31 cellular contexts compared by ENCODE assay signal in the genomic region with DNA sequence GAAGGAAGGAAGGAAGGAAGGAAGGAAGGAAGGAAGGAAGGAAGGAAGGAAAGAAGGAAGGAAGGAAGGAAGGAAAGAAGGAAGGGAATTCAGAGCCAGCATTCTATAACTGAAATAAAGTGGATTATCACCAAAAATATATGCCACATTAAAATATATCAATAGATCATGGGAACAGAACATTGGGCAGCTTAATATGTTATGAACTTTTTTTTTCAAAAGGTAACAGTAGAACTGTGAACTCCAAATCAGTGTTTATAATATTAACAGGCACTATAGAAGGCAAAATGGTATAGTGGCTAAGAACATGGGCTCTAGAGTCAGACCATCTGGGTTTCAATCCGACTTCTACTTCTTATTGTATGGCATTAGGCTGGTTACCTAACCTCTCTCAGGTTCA.
"Had no signal": no experiment of that assay in that cellular context is flagged by ENCODE, and none has a peak within 500 bp of the region (broad histone marks: within the 10 kb centered on the region; RNA-seq: fewer than 3 reads in every experiment).

No MANE protein-coding gene starts in this region.

- H3K36me3 ChIP-seq: adrenal gland, brain microvascular endothelial cell, breast epithelium, cardiac muscle cell had no signal

- H3K4me1 ChIP-seq: adrenal gland, ascending aorta, body of pancreas, breast epithelium had no signal

- DNase-seq: activated effector memory CD4-positive, alpha-beta T cell treated with anti-CD3 and anti-CD28 coated beads, Interleukin-2, amount 50 U/mL, for 16 hours; activated effector memory CD4-positive, alpha-beta T cell treated with Interleukin-2 at 50 U/mL for 16 hours; activated gamma-delta T cell; activated gamma-delta T cell treated with Interleukin-2 at 50 U/mL for 16 hours; activated naive CD4-positive, alpha-beta T cell; activated naive CD4-positive, alpha-beta T cell treated with anti-CD3 and anti-CD28 coated beads for 36 hours; activated naive CD4-positive, alpha-beta T cell treated with anti-CD3 and anti-CD28 coated beads, Interleukin-2, amount 10 ng/mL, durations not matched to agents 7 days and 5 days; activated naive CD4-positive, alpha-beta T cell treated with anti-CD3 and anti-CD28 coated beads, Interleukin-2, amount 50 U/mL, for 16 hours; activated naive CD4-positive, alpha-beta T cell treated with Interleukin-2 at 50 U/mL for 16 hours; activated naive CD8-positive, alpha-beta T cell treated with anti-CD3 and anti-CD28 coated beads for 36 hours; activated naive CD8-positive, alpha-beta T cell treated with anti-CD3 and anti-CD28 coated beads, Interleukin-2, amount 10 ng/mL, durations not matched to agents 7 days and 5 days; activated naive CD8-positive, alpha-beta T cell treated with anti-CD3 and anti-CD28 coated beads, Interleukin-2, amount 50 U/mL, for 24 hours; activated T-cell treated with anti-CD3 and anti-CD28 coated beads, Interleukin-2, amount 50 U/mL, for 24 hours; activated T-cell treated with anti-CD3 and anti-CD28 coated beads, Interleukin-2, amount 50 U/mL, for 4 hours; activated T-cell treated with anti-CD3 and anti-CD28 coated beads, Interleukin-2, amount 50 U/mL, for 48 hours; activated T-cell treated with anti-CD3 and anti-CD28 coated beads, Interleukin-2, amount 50 U/mL, for 72 hours; adrenal gland; amniotic stem cell; amygdala; anterior cingulate cortex; aorta; body of pancreas; brain microvascular endothelial cell; caudate nucleus; central memory CD4-positive, alpha-beta T cell; cerebellar nuclear complex had no signal

- ATAC-seq: activated naive CD4-positive, alpha-beta T cell treated with anti-CD3 and anti-CD28 coated beads, Interleukin-2, amount 50 U/mL, for 72 hours; activated naive CD8-positive, alpha-beta T cell treated with anti-CD3 and anti-CD28 coated beads, Interleukin-2, amount 50 U/mL, for 24 hours; activated T-cell treated with anti-CD3 and anti-CD28 coated beads, Interleukin-2, amount 50 U/mL, for 4 hours; activated T-cell treated with anti-CD3 and anti-CD28 coated beads, Interleukin-2, amount 50 U/mL, for 72 hours; activated T-helper 17 cell treated with anti-CD3 and anti-CD28 coated beads, Interleukin-2, amount 50 U/mL, for 72 hours; body of pancreas had no signal

- H3K27ac ChIP-seq: adrenal gland, ascending aorta, body of pancreas, brain microvascular endothelial cell, breast epithelium had no signal

- H3K27me3 ChIP-seq: adrenal gland, ascending aorta, body of pancreas, brain microvascular endothelial cell, breast epithelium, cardiac muscle cell had no signal

- H3K9me3 ChIP-seq: adrenal gland, ascending aorta, body of pancreas, breast epithelium had no signal

- H3K4me3 ChIP-seq: adrenal gland, ascending aorta, body of pancreas, breast epithelium, cardiac muscle cell had no signal
